ENCODE assay signal across 12 cellular contexts in the genomic region with DNA sequence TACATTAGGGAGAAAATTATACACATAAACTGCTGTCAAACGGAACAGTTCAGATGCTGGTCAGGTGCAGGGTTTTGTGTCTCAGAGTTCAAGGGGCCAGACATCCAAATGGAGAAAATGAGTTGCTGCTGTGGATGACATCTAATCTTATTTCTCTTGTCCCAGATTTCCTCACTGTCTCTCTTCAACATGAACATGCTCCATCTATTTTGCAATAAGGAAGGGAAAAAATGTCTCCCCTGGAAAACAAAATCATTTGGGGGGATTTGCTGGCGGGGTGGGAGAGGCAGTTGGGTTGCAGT. TPM values are rescaled to one million over a fixed set of nuclear protein-coding genes. Genes with fewer than 3 reads are reported as not detected.
DNase-seq lines count a peak whose midpoint lies in the region; ATAC-seq and TF ChIP-seq lines count a peak whose summit lies in the region.
"Had no signal": no experiment of that assay in that cellular context is flagged by ENCODE, and none has a peak within 500 bp of the region (broad histone marks: within the 10 kb centered on the region; RNA-seq: fewer than 3 reads in every experiment).

No MANE protein-coding gene starts in this region.

- TF ChIP-seq CTCF in HFFc6 (IDR thresholded peaks at IDR 0.05) = no peak
- no peak for TF ChIP-seq CTCF in ascending aorta (IDR thresholded peaks at IDR 0.05)
- TF ChIP-seq CTCF in liver (IDR thresholded peaks at IDR 0.05; ENCODE audit: low read depth, low read length, missing input control) = no peak

- no peaks in the 10 kb centered on the region; the same call in none of the 2 replicates for H3K27me3 Mint-ChIP-seq in HFFc6 (ENCODE audit: insufficient read depth)
- H3K27me3 Mint-ChIP-seq: activated CD8-positive, alpha-beta memory T cell treated with anti-CD3 and anti-CD28 coated beads, Interleukin-2, amount 10 ng/mL, durations not matched to agents 7 days and 5 days had no signal

- H3K36me3 ChIP-seq in ascending aorta = peaks cover 0 to 8% of the 10 kb centered on the region in 2 donors
- peaks cover 2 to 22% (median 14%) of the 10 kb centered on the region in 4 donors for H3K36me3 ChIP-seq in liver (ENCODE audit: control insufficient read depth in 4 of 4, insufficient read depth in 3 of 4, low read depth in 1 of 4, low read length in 3 of 4)
- H3K36me3 ChIP-seq in skeletal muscle satellite cell (ENCODE audit: insufficient read depth, low read length) = peaks cover 3% of the 10 kb centered on the region

- H3K4me3 ChIP-seq in ascending aorta (no peak overlapping the region), liver (ENCODE audit: low read depth in 1 of 3, low read length in 3 of 3) (no peak overlapping the region), skeletal muscle satellite cell (ENCODE audit: low read length) (no peak overlapping the region)

- peaks cover 20% of the 10 kb centered on the region for H3K36me3 Mint-ChIP-seq in HFFc6 (ENCODE audit: low read depth)
- H3K36me3 Mint-ChIP-seq: activated CD8-positive, alpha-beta memory T cell treated with anti-CD3 and anti-CD28 coated beads, Interleukin-2, amount 10 ng/mL, durations not matched to agents 7 days and 5 days had no signal

- H3K4me3 Mint-ChIP-seq in HFFc6 = peak overlapping the region; percentile 75
- H3K4me3 Mint-ChIP-seq: activated CD8-positive, alpha-beta memory T cell treated with anti-CD3 and anti-CD28 coated beads, Interleukin-2, amount 10 ng/mL, durations not matched to agents 7 days and 5 days had no signal

- peaks cover 81% of the 10 kb centered on the region for H3K4me1 Mint-ChIP-seq in HFFc6 (ENCODE audit: low read depth)
- H3K4me1 Mint-ChIP-seq: activated CD8-positive, alpha-beta memory T cell treated with anti-CD3 and anti-CD28 coated beads, Interleukin-2, amount 10 ng/mL, durations not matched to agents 7 days and 5 days had no signal

- TF ChIP-seq RAD21 in liver (IDR thresholded peaks at IDR 0.05) = no peak

- intact Hi-C loops in ascending aorta (cut with DNase I) = loop anchor here (1.0 to 5.0 kb wide), 4 partner anchors 50 to 113 kb away; a partner anchor contains a TSS

- H3K9ac ChIP-seq in liver (ENCODE audit: low read depth in 1 of 2, low read length in 2 of 2) = no peak overlapping the region
- peak overlapping the region; percentile 71 for H3K9ac ChIP-seq in skeletal muscle satellite cell (ENCODE audit: low read depth, low read length)

- H3K27me3 ChIP-seq in ascending aorta (no peaks in the 10 kb centered on the region), liver (ENCODE audit: control insufficient read depth in 4 of 4, insufficient read depth in 4 of 4, low read length in 3 of 4) (no peaks in the 10 kb centered on the region), skeletal muscle satellite cell (ENCODE audit: control insufficient read depth, insufficient read depth, low read length) (no peaks in the 10 kb centered on the region)

- H3K9me3 ChIP-seq in ascending aorta = no peaks in the 10 kb centered on the region
- no peaks in the 10 kb centered on the region for H3K9me3 ChIP-seq in liver (ENCODE audit: control insufficient read depth in 4 of 4, low read length in 3 of 4)
- no peaks in the 10 kb centered on the region for H3K9me3 ChIP-seq in skeletal muscle satellite cell (replicated peaks; ENCODE audit: low read length)

- no peaks in the 10 kb centered on the region for H3K9me3 Mint-ChIP-seq in HFFc6

- DNase-seq in HFFc6 = no peak
- no peak for DNase-seq in ascending aorta (ENCODE audit: low spot score in 2 of 2)
- DNase-seq in NCI-H2107 (lab: John Stamatoyannopoulos, UW) = no peak
- DNase-seq in SK-N-DZ (ENCODE audit: low spot score) = no peak
- no peak for DNase-seq in stimulated activated CD4-positive, alpha-beta T cell treated with anti-CD3 and anti-CD28 coated beads, Interleukin-1b, Interleukin-23, amount 100 ng/mL, for 48 hours
- DNase-seq: activated CD8-positive, alpha-beta memory T cell treated with anti-CD3 and anti-CD28 coated beads, Interleukin-2, amount 10 ng/mL, durations not matched to agents 7 days and 5 days; activated naive CD4-positive, alpha-beta T cell; MM.1S; NCI-H2171 had no signal

- peak overlapping the region; percentile 72 for H3K4me2 ChIP-seq in skeletal muscle satellite cell (ENCODE audit: low read length)

- peak overlapping the region; percentile 58 to 72 for H3K27ac ChIP-seq in ascending aorta
- peak overlapping the region; percentile 72 to 92 for H3K27ac ChIP-seq in liver (ENCODE audit: low read depth in 1 of 2, low read length in 2 of 2)

- H3K4me1 ChIP-seq in ascending aorta (peaks cover 31 to 47% of the 10 kb centered on the region in 2 donors), liver (ENCODE audit: control insufficient read depth in 4 of 4, insufficient read depth in 4 of 4, low read length in 3 of 4) (peaks cover 18 to 59% (median 53%) of the 10 kb centered on the region in 4 donors), skeletal muscle satellite cell (ENCODE audit: control insufficient read depth, insufficient read depth, low read length) (peaks cover 51% of the 10 kb centered on the region)

- H3K27ac Mint-ChIP-seq in HFFc6 = peak overlapping the region; percentile 93
- H3K27ac Mint-ChIP-seq: activated CD8-positive, alpha-beta memory T cell treated with anti-CD3 and anti-CD28 coated beads, Interleukin-2, amount 10 ng/mL, durations not matched to agents 7 days and 5 days had no signal

- WGBS in liver = 86% methylated on average over 2 of the region's 2 CpGs

- no peak for ATAC-seq in activated CD4-positive, CD25-positive, alpha-beta regulatory T cell treated with anti-CD3 and anti-CD28 coated beads, Interleukin-2, amount 50 U/mL, for 24 hours
- ATAC-seq: activated CD8-positive, alpha-beta memory T cell treated with anti-CD3 and anti-CD28 coated beads, Interleukin-2, amount 10 ng/mL, durations not matched to agents 7 days and 5 days had no signal

TF ChIP-seq in liver, 16 proteins besides CTCF, POLR2A, EP300 and RAD21 (continues in another document):
- TF ChIP-seq FOXA1 (IDR thresholded peaks at IDR 0.05) (no peak), HNF4G (IDR thresholded peaks at IDR 0.05) (no peak), EGR1 (IDR thresholded peaks at IDR 0.05; ENCODE audit: low read depth in 2 of 2) (no peak), YY1 (IDR thresholded peaks at IDR 0.05) (no peak), RXRA (IDR thresholded peaks at IDR 0.05) (no peak), NR2F2 (IDR thresholded peaks at IDR 0.05) (no peak), FOXA2 (IDR thresholded peaks at IDR 0.05) (no peak), GABPA (IDR thresholded peaks at IDR 0.05 in 1 of 2, conservative IDR thresholded peaks at IDR 0.05 in 1 of 2) (no peak), TAF1 (conservative IDR thresholded peaks at IDR 0.05) (no peak), HNF4A (conservative IDR thresholded peaks at IDR 0.05) (no peak), JUND (IDR thresholded peaks at IDR 0.05) (no peak), SP1 (IDR thresholded peaks at IDR 0.05) (no peak)
- TF ChIP-seq, protein P1, sequence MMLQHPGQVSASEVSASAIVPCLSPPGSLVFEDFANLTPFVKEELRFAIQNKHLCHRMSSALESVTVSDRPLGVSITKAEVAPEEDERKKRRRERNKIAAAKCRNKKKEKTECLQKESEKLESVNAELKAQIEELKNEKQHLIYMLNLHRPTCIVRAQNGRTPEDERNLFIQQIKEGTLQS (IDR thresholded peaks at IDR 0.05) = no peak
- TF ChIP-seq, protein P2, sequence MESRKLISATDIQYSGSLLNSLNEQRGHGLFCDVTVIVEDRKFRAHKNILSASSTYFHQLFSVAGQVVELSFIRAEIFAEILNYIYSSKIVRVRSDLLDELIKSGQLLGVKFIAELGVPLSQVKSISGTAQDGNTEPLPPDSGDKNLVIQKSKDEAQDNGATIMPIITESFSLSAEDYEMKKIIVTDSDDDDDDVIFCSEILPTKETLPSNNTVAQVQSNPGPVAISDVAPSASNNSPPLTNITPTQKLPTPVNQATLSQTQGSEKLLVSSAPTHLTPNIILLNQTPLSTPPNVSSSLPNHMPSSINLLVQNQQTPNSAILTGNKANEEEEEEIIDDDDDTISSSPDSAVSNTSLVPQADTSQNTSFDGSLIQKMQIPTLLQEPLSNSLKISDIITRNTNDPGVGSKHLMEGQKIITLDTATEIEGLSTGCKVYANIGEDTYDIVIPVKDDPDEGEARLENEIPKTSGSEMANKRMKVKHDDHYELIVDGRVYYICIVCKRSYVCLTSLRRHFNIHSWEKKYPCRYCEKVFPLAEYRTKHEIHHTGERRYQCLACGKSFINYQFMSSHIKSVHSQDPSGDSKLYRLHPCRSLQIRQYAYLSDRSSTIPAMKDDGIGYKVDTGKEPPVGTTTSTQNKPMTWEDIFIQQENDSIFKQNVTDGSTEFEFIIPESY (IDR thresholded peaks at IDR 0.05) = no peak
- TF ChIP-seq, protein P3, sequence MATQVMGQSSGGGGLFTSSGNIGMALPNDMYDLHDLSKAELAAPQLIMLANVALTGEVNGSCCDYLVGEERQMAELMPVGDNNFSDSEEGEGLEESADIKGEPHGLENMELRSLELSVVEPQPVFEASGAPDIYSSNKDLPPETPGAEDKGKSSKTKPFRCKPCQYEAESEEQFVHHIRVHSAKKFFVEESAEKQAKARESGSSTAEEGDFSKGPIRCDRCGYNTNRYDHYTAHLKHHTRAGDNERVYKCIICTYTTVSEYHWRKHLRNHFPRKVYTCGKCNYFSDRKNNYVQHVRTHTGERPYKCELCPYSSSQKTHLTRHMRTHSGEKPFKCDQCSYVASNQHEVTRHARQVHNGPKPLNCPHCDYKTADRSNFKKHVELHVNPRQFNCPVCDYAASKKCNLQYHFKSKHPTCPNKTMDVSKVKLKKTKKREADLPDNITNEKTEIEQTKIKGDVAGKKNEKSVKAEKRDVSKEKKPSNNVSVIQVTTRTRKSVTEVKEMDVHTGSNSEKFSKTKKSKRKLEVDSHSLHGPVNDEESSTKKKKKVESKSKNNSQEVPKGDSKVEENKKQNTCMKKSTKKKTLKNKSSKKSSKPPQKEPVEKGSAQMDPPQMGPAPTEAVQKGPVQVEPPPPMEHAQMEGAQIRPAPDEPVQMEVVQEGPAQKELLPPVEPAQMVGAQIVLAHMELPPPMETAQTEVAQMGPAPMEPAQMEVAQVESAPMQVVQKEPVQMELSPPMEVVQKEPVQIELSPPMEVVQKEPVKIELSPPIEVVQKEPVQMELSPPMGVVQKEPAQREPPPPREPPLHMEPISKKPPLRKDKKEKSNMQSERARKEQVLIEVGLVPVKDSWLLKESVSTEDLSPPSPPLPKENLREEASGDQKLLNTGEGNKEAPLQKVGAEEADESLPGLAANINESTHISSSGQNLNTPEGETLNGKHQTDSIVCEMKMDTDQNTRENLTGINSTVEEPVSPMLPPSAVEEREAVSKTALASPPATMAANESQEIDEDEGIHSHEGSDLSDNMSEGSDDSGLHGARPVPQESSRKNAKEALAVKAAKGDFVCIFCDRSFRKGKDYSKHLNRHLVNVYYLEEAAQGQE (IDR thresholded peaks at IDR 0.05) = no peak

RNA-seq across cellular contexts. Expression of a gene that starts 51.2 kb away (rescaled TPM):
- total RNA-seq in HFFc6 (2021; fragmentation: NEBNext Ultra II Directional; extraction: Animal tissue kit (Norgen Biotek cat#: 25700)) = 10 to 100 TPM; 26.8 to 29.8 (median 28.6) TPM
- total RNA-seq in ascending aorta (77.8 TPM), liver (10 to 100 TPM in 1 of 2 donors, 1 to 10 TPM in 1; 3.4 to 17.3 TPM)
- polyA plus RNA-seq in liver = 10 to 100 TPM in 1 of 2 donors, 1 to 10 TPM in 1; 3.6 to 10.4 TPM
- 12.7 and 22.7 TPM in 2 replicates for total RNA-seq in skeletal muscle satellite cell (2012; rRNA removed)
- polyA plus RNA-seq in SK-N-DZ (2014; cell fraction: cytosol; rRNA removed) = 8.5 and 9.6 TPM in 2 replicates
- 5.3 and 5.8 TPM in 2 replicates for polyA plus RNA-seq in SK-N-DZ (2014; cell fraction: nucleus; rRNA removed)
